Comparison of ENCODE assay signal across 8 cellular contexts in the genomic region with DNA sequence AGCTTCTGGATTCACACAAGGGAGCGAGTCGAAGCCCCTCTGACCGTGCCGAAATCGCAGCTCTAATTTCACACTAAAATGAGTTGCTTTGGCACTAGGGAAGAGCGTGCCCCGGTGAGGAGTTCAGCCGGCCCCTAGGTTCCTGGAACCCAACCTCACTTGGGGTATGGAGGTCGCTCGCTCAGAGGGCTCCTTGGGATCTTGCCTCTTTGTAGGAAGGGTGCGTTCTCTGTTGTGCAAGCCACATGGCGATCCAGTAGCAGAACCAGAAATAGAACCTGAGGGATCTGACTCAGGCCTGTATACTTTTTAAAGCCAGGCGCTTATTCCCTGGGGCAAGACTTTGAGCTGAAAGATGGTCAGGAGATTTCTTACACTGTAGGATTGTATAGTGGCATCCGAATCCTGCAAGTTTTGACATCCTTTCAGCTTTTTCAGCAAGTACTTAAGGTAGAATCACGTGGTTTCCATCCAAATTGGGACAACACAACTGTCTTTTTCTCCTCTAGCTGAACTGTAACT. TPM values are rescaled to one million over a fixed set of nuclear protein-coding genes. Genes with fewer than 3 reads are reported as not detected.
DNase-seq lines count a peak whose midpoint lies in the region; ATAC-seq and TF ChIP-seq lines count a peak whose summit lies in the region.

No MANE protein-coding gene starts in this region.

- H3K4me3 Mint-ChIP-seq in GM23338 (peak overlapping the region; percentile 75), progenitor cell of endocrine pancreas (ENCODE audit: low read depth) (peak overlapping the region; percentile 94)

- H3K27me3 ChIP-seq in GM23338 (ENCODE audit: insufficient read depth) (no peaks in the 10 kb centered on the region), SJSA1 (replicated peaks) (no peaks in the 10 kb centered on the region; the same call in 1 of the 2 replicates)

- H3K27ac Mint-ChIP-seq in GM23338: peak overlapping the region; percentile 91
- peak overlapping the region; percentile 88 for H3K27ac Mint-ChIP-seq in progenitor cell of endocrine pancreas

- H2AFZ ChIP-seq in GM23338: peak overlapping the region; percentile 87

- H3K36me3 Mint-ChIP-seq in GM23338 (ENCODE audit: low read depth): no peaks in the 10 kb centered on the region
- H3K36me3 Mint-ChIP-seq in progenitor cell of endocrine pancreas (ENCODE audit: insufficient read depth): no peaks in the 10 kb centered on the region

- H3K4me1 Mint-ChIP-seq in GM23338 (peaks cover 17% of the 10 kb centered on the region), progenitor cell of endocrine pancreas (ENCODE audit: low read depth) (peaks cover 20% of the 10 kb centered on the region)

- TF ChIP-seq CTCF in GM23338 (conservative IDR thresholded peaks at IDR 0.05; ENCODE audit: low read depth in 2 of 2) (no peak), fibroblast of pulmonary artery (IDR thresholded peaks at IDR 0.05; ENCODE audit: low read length, missing control alignments) (no peak), progenitor cell of endocrine pancreas (IDR thresholded peaks at IDR 0.05; ENCODE audit: unreplicated experiment) (no peak)

- peak overlapping the region; percentile 80 for H3K4me2 ChIP-seq in GM23338

- H3K4me3 ChIP-seq in GM23338 (peak overlapping the region; percentile 76), SJSA1 (peak overlapping the region; percentile 88), fibroblast of pulmonary artery (replicated peaks; ENCODE audit: low read depth, low read length) (peak overlapping the region; percentile 73)

- DNase-seq in GM23338 (ENCODE audit: low spot score) (no peak), SJSA1 (ENCODE audit: low read depth in 1 of 2, low spot score in 2 of 2) (no peak), fibroblast of pulmonary artery (ENCODE audit: low read depth) (no peak), progenitor cell of endocrine pancreas (ENCODE audit: low spot score, unreplicated experiment) (no peak), middle frontal gyrus (ENCODE audit: extremely low spot score, low spot score) (no peak), NCI-H345 treated with DMSO at 0.1 percent for 48 hours (lab: John Stamatoyannopoulos, UW; ENCODE audit: unreplicated experiment) (no peak)

- no peaks in the 10 kb centered on the region for H3K9me3 ChIP-seq in SJSA1 (replicated peaks)

- H3K27me3 Mint-ChIP-seq in GM23338 (ENCODE audit: insufficient read depth, low read depth, poor library complexity): peaks cover 3% of the 10 kb centered on the region
- no peaks in the 10 kb centered on the region for H3K27me3 Mint-ChIP-seq in progenitor cell of endocrine pancreas

- H4K20me1 ChIP-seq in GM23338 (replicated peaks; ENCODE audit: insufficient read depth): peaks cover 11% of the 10 kb centered on the region; the same call in 1 of the 2 replicates

- ATAC-seq in GM23338: peak; percentile 19
- ATAC-seq in GM18870 (IDR thresholded peaks at IDR 0.05; ENCODE audit: unreplicated experiment): no peak
- ATAC-seq in HG03460 (IDR thresholded peaks at IDR 0.05; ENCODE audit: unreplicated experiment): no peak

- H3K27ac ChIP-seq in GM23338 (ENCODE audit: low read depth) (peak overlapping the region; percentile 68; the same call in 1 of the 2 replicates), SJSA1 (no peak overlapping the region)

- H3K79me2 ChIP-seq in GM23338 (replicated peaks; ENCODE audit: insufficient read depth): peaks cover 36% of the 10 kb centered on the region

- no peaks in the 10 kb centered on the region for H3K9me2 ChIP-seq in GM23338 (ENCODE audit: insufficient read depth)

- H3K36me3 ChIP-seq in GM23338 (ENCODE audit: insufficient read depth) (no peaks in the 10 kb centered on the region), SJSA1 (0 out of 2 replicates have a peak, but pooled peaks cover 3% of the 10 kb centered on the region)

- no peaks in the 10 kb centered on the region; the same call in 2 of the 3 replicates for H3K9me3 Mint-ChIP-seq in GM23338
- H3K9me3 Mint-ChIP-seq in progenitor cell of endocrine pancreas (ENCODE audit: low read depth): no peaks in the 10 kb centered on the region

- H3F3A ChIP-seq in GM23338 (replicated peaks; ENCODE audit: low read depth): no peaks in the 10 kb centered on the region

- peaks cover 9% of the 10 kb centered on the region for H3K4me1 ChIP-seq in GM23338 (ENCODE audit: insufficient read depth)
- peaks cover 6% of the 10 kb centered on the region for H3K4me1 ChIP-seq in SJSA1 (replicated peaks)

TF ChIP-seq in GM23338, 12 proteins besides CTCF, POLR2A, EP300 and RAD21:
- no peak for TF ChIP-seq EZH2phosphoT487 (IDR thresholded peaks at IDR 0.05; ENCODE audit: unreplicated experiment)
- no peak for TF ChIP-seq STAT1 (IDR thresholded peaks at IDR 0.05; ENCODE audit: unreplicated experiment)
- TF ChIP-seq NANOG (IDR thresholded peaks at IDR 0.05; ENCODE audit: borderline replicate concordance): no peak
- no peak for TF ChIP-seq ZNF331 (CRISPR knock-in tag; IDR thresholded peaks at IDR 0.05; ENCODE audit: low read depth)
TF ChIP-seq in GM23338: peak in this region for 0.

RNA-seq across cellular contexts. Expression of a gene that starts 0.9 kb away (rescaled TPM):
- 35.3 and 43.4 TPM in 2 replicates for total RNA-seq in GM23338 (2014; rRNA removed; shearing (Covaris generic))
- polyA plus RNA-seq in GM23338 (2016; fragmentation: Nextera tagmentation; extraction: Ambion mirVana): 7.8 and 13.1 TPM in 2 replicates
- 5.9 and 7.5 TPM in 2 replicates for total RNA-seq in SJSA1 (2014; rRNA removed; shearing (Covaris generic))
- 103 and 109 TPM in 2 replicates for total RNA-seq in progenitor cell of endocrine pancreas
